12 cellular contexts compared by ENCODE assay signal in the genomic region with DNA sequence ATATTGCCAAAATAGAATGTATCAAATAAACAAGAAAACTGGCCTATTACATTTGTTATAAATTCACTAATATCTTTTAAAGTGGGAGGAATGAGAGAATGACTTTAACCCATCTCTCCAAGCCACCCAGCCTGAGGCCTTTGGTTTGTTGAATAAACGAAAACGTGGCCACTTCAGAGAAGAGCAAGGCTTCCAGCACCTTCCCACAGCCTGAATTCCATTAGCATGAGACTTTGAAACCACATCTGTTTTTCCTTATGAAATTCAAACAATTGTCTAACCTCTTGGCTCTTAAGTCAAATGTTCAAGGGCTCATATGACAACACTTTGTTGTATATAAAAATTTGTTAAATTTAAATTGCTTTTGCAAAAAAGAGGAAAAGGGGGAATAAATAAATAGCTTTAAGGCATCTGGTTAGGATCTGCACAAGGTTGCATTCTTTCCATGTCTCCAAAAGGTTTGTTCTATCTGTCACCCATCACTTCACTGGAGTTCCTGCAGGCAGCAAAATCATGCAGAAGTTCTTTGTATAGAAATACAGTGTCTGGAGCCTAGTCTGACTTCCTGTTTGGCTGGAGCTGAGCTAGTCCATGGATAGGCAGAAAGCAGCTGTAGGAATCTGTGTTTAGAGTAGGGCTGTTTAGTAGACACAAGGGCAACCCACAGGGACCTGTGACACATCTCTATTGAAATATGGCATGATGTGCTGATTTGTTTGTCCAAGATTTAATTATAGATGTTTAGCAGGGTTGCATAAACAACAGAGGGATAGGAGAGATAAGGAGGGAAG.
DNase-seq lines count a peak whose midpoint lies in the region; ATAC-seq and TF ChIP-seq lines count a peak whose summit lies in the region.
"Had no signal": no experiment of that assay in that cellular context is flagged by ENCODE, and none has a peak within 500 bp of the region (broad histone marks: within the 10 kb centered on the region; RNA-seq: fewer than 3 reads in every experiment).

No MANE protein-coding gene starts in this region.

- POLR2A ChIA-PET in WTC11 (lab: Charles Lee) = no interaction called here

- no peaks in the 10 kb centered on the region for H3K9me2 ChIP-seq in hepatocyte (replicated peaks; ENCODE audit: insufficient read depth)

- peaks cover 31% of the 10 kb centered on the region for H3K4me1 ChIP-seq in hepatocyte (ENCODE audit: insufficient read depth)

- WGBS in hepatocyte (ENCODE audit: low lambda C conversion rate, missing lambda C conversion rate) = 27% methylated on average over 2 of the region's 2 CpGs

- H3K9me3 Mint-ChIP-seq in WTC11 (no peaks in the 10 kb centered on the region), type B pancreatic cell (no peaks in the 10 kb centered on the region), glutamatergic neuron (ENCODE audit: unreplicated experiment) (no peaks in the 10 kb centered on the region)
- H3K9me3 Mint-ChIP-seq: activated B cell treated with CpG ODN at 0.5 μM for 24 hours; central memory CD8-positive, alpha-beta T cell had no signal

- H3K27ac Mint-ChIP-seq in WTC11 (no peak overlapping the region), type B pancreatic cell (no peak overlapping the region), glutamatergic neuron (ENCODE audit: unreplicated experiment) (no peak overlapping the region)
- H3K27ac Mint-ChIP-seq: activated B cell treated with CpG ODN at 0.5 μM for 24 hours had no signal

- H3K4me3 ChIP-seq in hepatocyte = no peak overlapping the region
- H3K4me3 ChIP-seq: BLaER1 treated with 17β-estradiol and CSF1 and Interleukin-3, amounts not matched to agents 10 nM and 100 nM had no signal

- TF ChIP-seq CTCF in WTC11 (IDR thresholded peaks at IDR 0.05) (no peak), hepatocyte (IDR thresholded peaks at IDR 0.05; ENCODE audit: poor library complexity) (no peak), type B pancreatic cell (conservative IDR thresholded peaks at IDR 0.05) (no peak), glutamatergic neuron (IDR thresholded peaks at IDR 0.05; ENCODE audit: partially characterized antibody, unreplicated experiment) (no peak)

- H3K4me2 ChIP-seq in hepatocyte = no peak overlapping the region
- H3K4me2 ChIP-seq: BLaER1 treated with 17β-estradiol and CSF1 and Interleukin-3, amounts not matched to agents 10 nM and 100 nM had no signal

- H3K9me3 ChIP-seq in hepatocyte (ENCODE audit: low read depth) = no peaks in the 10 kb centered on the region
- H3K9me3 ChIP-seq: BLaER1 treated with 17β-estradiol and CSF1 and Interleukin-3, amounts not matched to agents 10 nM and 100 nM had no signal

- H2AFZ ChIP-seq in hepatocyte = no peak overlapping the region

- H3K27me3 Mint-ChIP-seq in WTC11 (ENCODE audit: low read depth) (no peaks in the 10 kb centered on the region), type B pancreatic cell (peaks cover 2% of the 10 kb centered on the region), glutamatergic neuron (ENCODE audit: unreplicated experiment) (no peaks in the 10 kb centered on the region)
- H3K27me3 Mint-ChIP-seq: activated B cell treated with CpG ODN at 0.5 μM for 24 hours; central memory CD8-positive, alpha-beta T cell had no signal

- CTCF ChIA-PET in WTC11 (lab: Charles Lee) = no interaction called here

- no peaks in the 10 kb centered on the region for H3K79me2 ChIP-seq in hepatocyte

- H3K4me1 Mint-ChIP-seq in WTC11 (peaks cover 17% of the 10 kb centered on the region), type B pancreatic cell (ENCODE audit: unreplicated experiment) (peaks cover 20% of the 10 kb centered on the region), glutamatergic neuron (ENCODE audit: low read depth, unreplicated experiment) (peaks cover 2% of the 10 kb centered on the region)
- H3K4me1 Mint-ChIP-seq: activated B cell treated with CpG ODN at 0.5 μM for 24 hours; central memory CD8-positive, alpha-beta T cell had no signal

- no peak overlapping the region for H3K4me3 Mint-ChIP-seq in WTC11
- peak overlapping the region; percentile 49 for H3K4me3 Mint-ChIP-seq in type B pancreatic cell
- H3K4me3 Mint-ChIP-seq in glutamatergic neuron (ENCODE audit: unreplicated experiment) = no peak overlapping the region
- H3K4me3 Mint-ChIP-seq: activated B cell treated with CpG ODN at 0.5 μM for 24 hours; central memory CD8-positive, alpha-beta T cell had no signal

- DNase-seq in NCI-H345 (lab: John Stamatoyannopoulos, UW) (peak; percentile 6), NCI-H345 treated with DMSO at 0.1 percent for 48 hours (lab: John Stamatoyannopoulos, UW; ENCODE audit: unreplicated experiment) (no peak), WTC11 (ENCODE audit: low spot score) (no peak), hepatocyte (ENCODE audit: low spot score) (peak; percentile 70), type B pancreatic cell (ENCODE audit: extremely low spot score, unreplicated experiment) (no peak), glutamatergic neuron (no peak), NCI-H446 treated with DMSO at 0.1 percent for 48 hours (lab: John Stamatoyannopoulos, UW) (no peak)
- DNase-seq: activated B cell treated with CpG ODN at 0.5 μM for 24 hours had no signal

- no peaks in the 10 kb centered on the region for H3K36me3 ChIP-seq in hepatocyte (replicated peaks; ENCODE audit: insufficient read depth, low read depth)
- H3K36me3 ChIP-seq: BLaER1 treated with 17β-estradiol and CSF1 and Interleukin-3, amounts not matched to agents 10 nM and 100 nM had no signal

- H3K27me3 ChIP-seq in hepatocyte = no peaks in the 10 kb centered on the region
- H3K27me3 ChIP-seq: BLaER1 treated with 17β-estradiol and CSF1 and Interleukin-3, amounts not matched to agents 10 nM and 100 nM had no signal

- H3K36me3 Mint-ChIP-seq in WTC11 (no peaks in the 10 kb centered on the region), type B pancreatic cell (peaks cover 3% of the 10 kb centered on the region), glutamatergic neuron (ENCODE audit: unreplicated experiment) (no peaks in the 10 kb centered on the region)

- no peaks in the 10 kb centered on the region for H4K20me1 ChIP-seq in hepatocyte (ENCODE audit: insufficient read depth, poor library complexity, severe bottlenecking)
- H4K20me1 ChIP-seq: BLaER1 treated with 17β-estradiol and CSF1 and Interleukin-3, amounts not matched to agents 10 nM and 100 nM had no signal

- H3K27ac ChIP-seq in hepatocyte = peak overlapping the region; percentile 72
- H3K27ac ChIP-seq: BLaER1 treated with 17β-estradiol and CSF1 and Interleukin-3, amounts not matched to agents 10 nM and 100 nM had no signal

- peak; percentile 26 for ATAC-seq in WTC11
- ATAC-seq in HG03039 (IDR thresholded peaks at IDR 0.05; ENCODE audit: unreplicated experiment) = no peak
- ATAC-seq: HepG2 had no signal

TF ChIP-seq in WTC11, 78 proteins besides CTCF, POLR2A, EP300 and RAD21:
- TF ChIP-seq IRF2 (CRISPR knock-in tag; IDR thresholded peaks at IDR 0.05; ENCODE audit: borderline replicate concordance, low read depth) = no peak

Comparison
In these comparisons a context has a peak if more than half of its experiments do, and no peak if none do; other contexts are left out.
1. DNase-seq: peak in NCI-H345 (single experiment) and hepatocyte (single experiment); none in NCI-H345 treated with DMSO at 0.1 percent for 48 hours (single experiment), WTC11 (single experiment), type B pancreatic cell (single experiment), glutamatergic neuron (single experiment) and NCI-H446 treated with DMSO at 0.1 percent for 48 hours (single experiment).